Comparison of ENCODE assay signal across 12 cellular contexts in genomic region chr9:104906441-104907277, GRCh38. TPM values are rescaled to one million over a fixed set of nuclear protein-coding genes. Genes with fewer than 3 reads are reported as not detected.
A peak's percentile ranks its signal among the peaks of the same experiment; 100 is the strongest.
DNase-seq lines count a peak whose midpoint lies in the region; ATAC-seq and TF ChIP-seq lines count a peak whose summit lies in the region.
"Had no signal": no experiment of that assay in that cellular context is flagged by ENCODE, and none has a peak within 500 bp of the region (broad histone marks: within the 10 kb centered on the region; RNA-seq: fewer than 3 reads in every experiment).

No MANE protein-coding gene starts in this region.

- peaks cover 0 to 4% (median 0%) of the 10 kb centered on the region in 5 donors for H3K27me3 Mint-ChIP-seq in naive thymus-derived CD4-positive, alpha-beta T cell
- H3K27me3 Mint-ChIP-seq: dendritic cell treated with granulocyte-macrophage colony-stimulating factor and Interleukin-4, amounts not matched to agents 40 ng/mL and 50 ng/mL, for 4 days had no signal

- TF ChIP-seq POLR2A in right lobe of liver (IDR thresholded peaks at IDR 0.05) (peak; percentile 79), tibial nerve (IDR thresholded peaks at IDR 0.05) (no peak)

- WGBS in right lobe of liver (ENCODE audit: insufficient coverage, low coverage, low lambda C conversion rate, missing lambda C conversion rate): 26% methylated on average over 5 of the region's 5 CpGs
- WGBS in tibial nerve, 2 donors: 74 to 75% methylated on average over 5 of the region's 5 CpGs

- H3K27ac ChIP-seq in right lobe of liver: peak overlapping the region; percentile 76 to 81 (median 80)
- H3K27ac ChIP-seq in tibial nerve: peak overlapping the region; percentile 7 to 75 (median 44)
- no peak overlapping the region for H3K27ac ChIP-seq in naive thymus-derived CD4-positive, alpha-beta T cell (ENCODE audit: low read depth, low read length)

- peaks cover 0 to 84% (median 14%) of the 10 kb centered on the region in 4 donors for H3K4me1 ChIP-seq in right lobe of liver
- H3K4me1 ChIP-seq in tibial nerve: peaks cover 0 to 89% (median 58%) of the 10 kb centered on the region in 4 donors
- no peaks in the 10 kb centered on the region for H3K4me1 ChIP-seq in naive thymus-derived CD4-positive, alpha-beta T cell (ENCODE audit: control insufficient read depth in 2 of 2, insufficient read depth in 2 of 2, low read length in 2 of 2)

- H3K4me3 ChIP-seq in epithelial cell of esophagus (ENCODE audit: low read length): no peak overlapping the region
- peak overlapping the region; percentile 30 to 59 (median 54) for H3K4me3 ChIP-seq in right lobe of liver
- H3K4me3 ChIP-seq in tibial nerve: no peak overlapping the region
- H3K4me3 ChIP-seq in naive thymus-derived CD4-positive, alpha-beta T cell (ENCODE audit: low read length): no peak overlapping the region

- DNase-seq in LHCN-M2 (ENCODE audit: low read depth) (peak; percentile 79), epithelial cell of esophagus (ENCODE audit: low read depth) (peak; percentile 4), right lobe of liver (peak; percentile 59 to 88 (median 82)), tibial nerve (ENCODE audit: low spot score in 2 of 2) (peak in 1 of 2 donors; percentile 77), SHP77 treated with DMSO at 0.1 percent for 48 hours (lab: John Stamatoyannopoulos, UW) (no peak), NCI-H82 treated with DMSO at 0.1 percent for 48 hours (lab: John Stamatoyannopoulos, UW; ENCODE audit: unreplicated experiment) (no peak)
- no peak for DNase-seq in naive thymus-derived CD4-positive, alpha-beta T cell
- DNase-seq: activated T-cell treated with anti-CD3 and anti-CD28 coated beads, Interleukin-2, amount 50 U/mL, for 48 hours; KBM-7; NCI-H510A had no signal

- peaks cover 0 to 2% (median under 1%) of the 10 kb centered on the region in 4 donors for H3K36me3 ChIP-seq in right lobe of liver
- peaks cover 0 to 15% (median 0%) of the 10 kb centered on the region in 3 donors for H3K36me3 ChIP-seq in tibial nerve
- H3K36me3 ChIP-seq in naive thymus-derived CD4-positive, alpha-beta T cell (ENCODE audit: control insufficient read depth in 2 of 3, insufficient read depth in 3 of 3, low read length in 3 of 3): no peaks in the 10 kb centered on the region

- CTCF ChIA-PET in naive thymus-derived CD4-positive, alpha-beta T cell (lab: Charles Lee): no interaction called here

- ATAC-seq in right lobe of liver (peak; percentile 60 to 84 (median 72)), HG03521 (IDR thresholded peaks at IDR 0.05; ENCODE audit: unreplicated experiment) (no peak)
- no peak for ATAC-seq in naive thymus-derived CD4-positive, alpha-beta T cell

- POLR2A ChIA-PET in naive thymus-derived CD4-positive, alpha-beta T cell (lab: Charles Lee): interaction anchor here (0.6 kb wide), 1 partner anchor 92 kb away, joined by 4 read pairs; no protein-coding TSS in a partner anchor

- intact Hi-C loops in right lobe of liver (cut with DNase I): no loop called here
- intact Hi-C loops in naive thymus-derived CD4-positive, alpha-beta T cell (cut with micrococcal nuclease): no loop called here

- H3K9me3 ChIP-seq in right lobe of liver: no peaks in the 10 kb centered on the region
- no peaks in the 10 kb centered on the region for H3K9me3 ChIP-seq in tibial nerve
- no peaks in the 10 kb centered on the region for H3K9me3 ChIP-seq in naive thymus-derived CD4-positive, alpha-beta T cell (ENCODE audit: control insufficient read depth in 2 of 3, low read length in 3 of 3)

- peaks cover 0 to 55% (median 19%) of the 10 kb centered on the region in 7 donors for H3K4me1 Mint-ChIP-seq in naive thymus-derived CD4-positive, alpha-beta T cell

- TF ChIP-seq CTCF in epithelial cell of esophagus (IDR thresholded peaks at IDR 0.05; ENCODE audit: insufficient read depth, low read depth, low read length, missing control alignments): no peak
- no peak for TF ChIP-seq CTCF in right lobe of liver (IDR thresholded peaks at IDR 0.05)
- TF ChIP-seq CTCF in tibial nerve (IDR thresholded peaks at IDR 0.05): no peak

- H3K27me3 ChIP-seq in right lobe of liver (no peaks in the 10 kb centered on the region), tibial nerve (no peaks in the 10 kb centered on the region)
- H3K27me3 ChIP-seq in naive thymus-derived CD4-positive, alpha-beta T cell (ENCODE audit: control insufficient read depth in 2 of 2, insufficient read depth in 2 of 2, low read length in 2 of 2): no peaks in the 10 kb centered on the region

- no peaks in the 10 kb centered on the region for H3K9me3 Mint-ChIP-seq in naive thymus-derived CD4-positive, alpha-beta T cell
- H3K9me3 Mint-ChIP-seq: dendritic cell treated with granulocyte-macrophage colony-stimulating factor and Interleukin-4, amounts not matched to agents 40 ng/mL and 50 ng/mL, for 4 days had no signal

- no peak overlapping the region for H3K27ac Mint-ChIP-seq in naive thymus-derived CD4-positive, alpha-beta T cell
- H3K27ac Mint-ChIP-seq: dendritic cell treated with granulocyte-macrophage colony-stimulating factor and Interleukin-4, amounts not matched to agents 40 ng/mL and 50 ng/mL, for 4 days had no signal

- no peaks in the 10 kb centered on the region for H3K36me3 Mint-ChIP-seq in naive thymus-derived CD4-positive, alpha-beta T cell

- no peak overlapping the region for H3K4me3 Mint-ChIP-seq in naive thymus-derived CD4-positive, alpha-beta T cell
- H3K4me3 Mint-ChIP-seq: dendritic cell treated with granulocyte-macrophage colony-stimulating factor and Interleukin-4, amounts not matched to agents 40 ng/mL and 50 ng/mL, for 4 days had no signal

- peak in 1 of 2 donors; percentile 52 for TF ChIP-seq EP300 in tibial nerve (IDR thresholded peaks at IDR 0.05)

RNA-seq across cellular contexts. Expression of gene ABCA1, which starts 21.3 kb away (rescaled TPM):
- total RNA-seq in LHCN-M2 (2014; rRNA removed) (2.9 and 12.2 TPM in 2 replicates), right lobe of liver (100 to 1,000 TPM in 1 of 6 experiments, 10 to 100 TPM in 5; 45.8 to 107 (median 61.4) TPM), tibial nerve (10 to 100 TPM; 59.2 to 84.1 (median 80.5) TPM)
- 0.33 TPM for polyA plus RNA-seq in LHCN-M2 (2012)
- total RNA-seq in naive thymus-derived CD4-positive, alpha-beta T cell: 10 to 100 TPM in 2 of 5 experiments, 1 to 10 TPM in 2, under 1 TPM in 1; 0.58 to 19.4 (median 1.1) TPM
- under 1 TPM; 0.25 to 0.56 TPM for polyA plus RNA-seq in naive thymus-derived CD4-positive, alpha-beta T cell

Comparison
In these comparisons a context has a peak if more than half of its experiments do, and no peak if none do; other contexts are left out.
1. DNase-seq: peak in LHCN-M2 (single experiment), epithelial cell of esophagus (single experiment) and right lobe of liver (3 of 3); none in SHP77 treated with DMSO at 0.1 percent for 48 hours (single experiment), naive thymus-derived CD4-positive, alpha-beta T cell (0 of 9) and NCI-H82 treated with DMSO at 0.1 percent for 48 hours (single experiment).
2. H3K4me3 ChIP-seq: peak in right lobe of liver (3 of 3); none in epithelial cell of esophagus (single experiment), tibial nerve (0 of 4) and naive thymus-derived CD4-positive, alpha-beta T cell (single experiment).
3. ATAC-seq: peak in right lobe of liver (4 of 4); none in naive thymus-derived CD4-positive, alpha-beta T cell (single experiment) and HG03521 (single experiment).